25 cellular contexts compared by ENCODE assay signal in genomic region chr6:145189836-145190235, GRCh38.
DNase-seq lines count a peak whose midpoint lies in the region; ATAC-seq and TF ChIP-seq lines count a peak whose summit lies in the region.
"Had no signal": no experiment of that assay in that cellular context is flagged by ENCODE, and none has a peak within 500 bp of the region (broad histone marks: within the 10 kb centered on the region; RNA-seq: fewer than 3 reads in every experiment).

No MANE protein-coding gene starts in this region.

- ATAC-seq in activated CD8-positive, alpha-beta T cell treated with anti-CD3 and anti-CD28 coated beads, Interleukin-2, amount 10 ng/mL, durations not matched to agents 7 days and 5 days = no peak
- no peak for ATAC-seq in HG03196 (IDR thresholded peaks at IDR 0.05; ENCODE audit: unreplicated experiment)
- ATAC-seq: gastrocnemius medialis; stimulated activated effector memory CD8-positive, alpha-beta T cell treated with anti-CD3 and anti-CD28 coated beads, Interleukin-12 subunit alpha, Interleukin-12 subunit beta, amount 100 ng/mL, for 72 hours had no signal

- peaks cover 5% of the 10 kb centered on the region for H3K9me3 Mint-ChIP-seq in progenitor cell of endocrine pancreas (ENCODE audit: low read depth)
- no peaks in the 10 kb centered on the region for H3K9me3 Mint-ChIP-seq in activated CD8-positive, alpha-beta T cell treated with anti-CD3 and anti-CD28 coated beads, Interleukin-2, amount 10 ng/mL, durations not matched to agents 7 days and 5 days (ENCODE audit: insufficient read depth)
- H3K9me3 Mint-ChIP-seq: H9; stimulated activated effector memory CD8-positive, alpha-beta T cell treated with anti-CD3 and anti-CD28 coated beads, Interleukin-12 subunit alpha, Interleukin-12 subunit beta, amount 100 ng/mL, for 72 hours; type B pancreatic cell had no signal

- H3K4me3 Mint-ChIP-seq in progenitor cell of endocrine pancreas (ENCODE audit: low read depth) = no peak overlapping the region
- H3K4me3 Mint-ChIP-seq in activated CD8-positive, alpha-beta T cell treated with anti-CD3 and anti-CD28 coated beads, Interleukin-2, amount 10 ng/mL, durations not matched to agents 7 days and 5 days = no peak overlapping the region
- H3K4me3 Mint-ChIP-seq: activated naive CD8-positive, alpha-beta T cell; H9; mesothelial cell of epicardium; naive B cell; stimulated activated effector memory CD8-positive, alpha-beta T cell treated with anti-CD3 and anti-CD28 coated beads, Interleukin-12 subunit alpha, Interleukin-12 subunit beta, amount 100 ng/mL, for 72 hours; type B pancreatic cell had no signal

- no peaks in the 10 kb centered on the region for H3K27me3 Mint-ChIP-seq in progenitor cell of endocrine pancreas
- no peaks in the 10 kb centered on the region for H3K27me3 Mint-ChIP-seq in activated CD8-positive, alpha-beta T cell treated with anti-CD3 and anti-CD28 coated beads, Interleukin-2, amount 10 ng/mL, durations not matched to agents 7 days and 5 days (ENCODE audit: low read depth)
- H3K27me3 Mint-ChIP-seq: activated naive CD8-positive, alpha-beta T cell; naive B cell; type B pancreatic cell had no signal

- POLR2A ChIA-PET in activated CD8-positive, alpha-beta T cell treated with anti-CD3 and anti-CD28 coated beads, Interleukin-2, amount 10 ng/mL, durations not matched to agents 7 days and 5 days (lab: Charles Lee) = no interaction called here

- H3K27ac Mint-ChIP-seq in progenitor cell of endocrine pancreas = peak overlapping the region; percentile 83
- no peak overlapping the region for H3K27ac Mint-ChIP-seq in activated CD8-positive, alpha-beta T cell treated with anti-CD3 and anti-CD28 coated beads, Interleukin-2, amount 10 ng/mL, durations not matched to agents 7 days and 5 days
- H3K27ac Mint-ChIP-seq: activated naive CD8-positive, alpha-beta T cell; H9; naive B cell; stimulated activated effector memory CD8-positive, alpha-beta T cell treated with anti-CD3 and anti-CD28 coated beads, Interleukin-12 subunit alpha, Interleukin-12 subunit beta, amount 100 ng/mL, for 72 hours; type B pancreatic cell had no signal

- H3K4me3 ChIP-seq in LNCaP clone FGC (ENCODE audit: low read depth, low read length) = no peak overlapping the region
- H3K4me3 ChIP-seq: breast epithelium, gastrocnemius medialis had no signal

- H3K36me3 Mint-ChIP-seq in progenitor cell of endocrine pancreas (ENCODE audit: insufficient read depth) = no peaks in the 10 kb centered on the region
- H3K36me3 Mint-ChIP-seq in activated CD8-positive, alpha-beta T cell treated with anti-CD3 and anti-CD28 coated beads, Interleukin-2, amount 10 ng/mL, durations not matched to agents 7 days and 5 days (ENCODE audit: low read depth) = no peaks in the 10 kb centered on the region
- H3K36me3 Mint-ChIP-seq: activated naive CD8-positive, alpha-beta T cell; mesothelial cell of epicardium; naive B cell; stimulated activated effector memory CD8-positive, alpha-beta T cell treated with anti-CD3 and anti-CD28 coated beads, Interleukin-12 subunit alpha, Interleukin-12 subunit beta, amount 100 ng/mL, for 72 hours; type B pancreatic cell had no signal

- DNase-seq in NCI-H1092 treated with DMSO at 0.1 percent for 48 hours (lab: John Stamatoyannopoulos, UW) (peak; percentile 13), NCI-H1092 (lab: John Stamatoyannopoulos, UW) (no peak), LNCaP clone FGC (ENCODE audit: low read depth) (peak; percentile 98), NCI-H526 treated with DMSO at 0.1 percent for 48 hours (lab: John Stamatoyannopoulos, UW) (peak; percentile 93), progenitor cell of endocrine pancreas (ENCODE audit: low spot score, unreplicated experiment) (no peak), superior temporal gyrus (ENCODE audit: extremely low spot score) (no peak)
- no peak for DNase-seq in activated CD8-positive, alpha-beta T cell treated with anti-CD3 and anti-CD28 coated beads, Interleukin-2, amount 10 ng/mL, durations not matched to agents 7 days and 5 days
- DNase-seq: 8988T; activated CD4-positive, alpha-beta T cell treated with anti-CD3 and anti-CD28 coated beads for 48 hours; activated CD8-positive, alpha-beta memory T cell treated with anti-CD3 and anti-CD28 coated beads for 24 hours; activated effector memory CD4-positive, alpha-beta T cell treated with Interleukin-2 at 50 U/mL for 16 hours; activated T-cell treated with anti-CD3 and anti-CD28 coated beads, Interleukin-2, amount 50 U/mL, for 1 hour; gastrocnemius medialis; H9; IMR-90; naive B cell; NCI-H2171; NCI-H510A treated with DMSO at 0.1 percent for 48 hours; stimulated activated CD4-positive, alpha-beta T cell treated with anti-CD3 and anti-CD28 coated beads, Interleukin-15, amount 100 ng/mL, for 24 hours had no signal

- peaks cover 21% of the 10 kb centered on the region for H3K4me1 Mint-ChIP-seq in progenitor cell of endocrine pancreas (ENCODE audit: low read depth)
- H3K4me1 Mint-ChIP-seq in activated CD8-positive, alpha-beta T cell treated with anti-CD3 and anti-CD28 coated beads, Interleukin-2, amount 10 ng/mL, durations not matched to agents 7 days and 5 days (ENCODE audit: low read depth) = no peaks in the 10 kb centered on the region
- H3K4me1 Mint-ChIP-seq: naive B cell; stimulated activated effector memory CD8-positive, alpha-beta T cell treated with anti-CD3 and anti-CD28 coated beads, Interleukin-12 subunit alpha, Interleukin-12 subunit beta, amount 100 ng/mL, for 72 hours had no signal

- no peak for TF ChIP-seq CTCF in LNCaP clone FGC (IDR thresholded peaks at IDR 0.05; ENCODE audit: control insufficient read depth, extremely low read depth, insufficient read depth)
- TF ChIP-seq CTCF in progenitor cell of endocrine pancreas (IDR thresholded peaks at IDR 0.05; ENCODE audit: unreplicated experiment) = no peak

- CTCF ChIA-PET in activated CD8-positive, alpha-beta T cell treated with anti-CD3 and anti-CD28 coated beads, Interleukin-2, amount 10 ng/mL, durations not matched to agents 7 days and 5 days (lab: Charles Lee) = no interaction called here

Comparison
In these comparisons a context has a peak if more than half of its experiments do, and no peak if none do; other contexts are left out.
1. DNase-seq: peak in NCI-H1092 treated with DMSO at 0.1 percent for 48 hours (single experiment), LNCaP clone FGC (single experiment) and NCI-H526 treated with DMSO at 0.1 percent for 48 hours (single experiment); none in NCI-H1092 (single experiment), progenitor cell of endocrine pancreas (single experiment), superior temporal gyrus (single experiment) and activated CD8-positive, alpha-beta T cell treated with anti-CD3 and anti-CD28 coated beads, Interleukin-2, amount 10 ng/mL, durations not matched to agents 7 days and 5 days (single experiment).